Comparison of ENCODE assay signal across 8 cellular contexts in the genomic region with DNA sequence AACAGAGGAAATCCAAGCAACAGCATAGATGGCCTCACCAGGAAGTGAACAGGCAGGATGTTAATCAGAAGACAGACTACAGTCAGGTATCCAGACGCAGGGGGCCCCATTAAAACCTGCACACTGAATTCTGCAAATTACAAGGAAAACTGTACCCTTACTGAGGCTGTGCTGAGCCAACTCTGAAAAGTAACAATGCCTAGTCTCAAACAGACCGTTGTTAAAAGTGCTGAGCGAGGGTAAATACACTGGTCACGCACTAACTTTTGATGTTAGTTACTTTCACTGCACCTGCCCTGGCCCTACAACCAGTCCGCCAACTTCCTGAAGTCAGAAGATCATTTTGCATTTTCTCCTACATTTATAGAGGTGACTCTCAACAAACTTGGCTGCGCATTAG. TPM values are rescaled to one million over a fixed set of nuclear protein-coding genes. Genes with fewer than 3 reads are reported as not detected.
DNase-seq lines count a peak whose midpoint lies in the region; ATAC-seq and TF ChIP-seq lines count a peak whose summit lies in the region.

No MANE protein-coding gene starts in this region.

- H3K36me3 ChIP-seq in BE2C (no peaks in the 10 kb centered on the region), HUES6 (ENCODE audit: control insufficient read depth, insufficient read depth, low read length) (peaks cover 39% of the 10 kb centered on the region), brain microvascular endothelial cell (replicated peaks) (peaks cover 10% of the 10 kb centered on the region)

- peak overlapping the region; percentile 98 for H3K9ac ChIP-seq in HUES6 (ENCODE audit: low read length)

- H3K36me3 Mint-ChIP-seq in mesothelial cell of epicardium: peaks cover 15% of the 10 kb centered on the region

- H3K4me1 ChIP-seq in BE2C: 0 out of 2 replicates have a peak, but pooled peaks cover 3% of the 10 kb centered on the region
- peaks cover 11% of the 10 kb centered on the region; the same call in 1 of the 2 replicates for H3K4me1 ChIP-seq in HUES6 (ENCODE audit: control insufficient read depth, insufficient read depth, low read length)

- DNase-seq in BE2C (no peak), brain microvascular endothelial cell (no peak), mesothelial cell of epicardium (ENCODE audit: low spot score in 2 of 2, unreplicated experiment in 2 of 2) (no peak), ureter (ENCODE audit: low spot score) (no peak), OCI-M1 (lab: John Stamatoyannopoulos, UW) (no peak), glomerular visceral epithelial cell (ENCODE audit: extremely low spot score) (no peak)

- H3K9me3 ChIP-seq in BE2C (no peaks in the 10 kb centered on the region), HUES6 (ENCODE audit: control insufficient read depth, insufficient read depth, low read depth, low read length) (peaks cover under 1% of the 10 kb centered on the region; the same call in 1 of the 2 replicates)

- H3K4me3 ChIP-seq in BE2C (ENCODE audit: low read depth, low read length) (peak overlapping the region; percentile 89), HUES6 (ENCODE audit: low read depth, low read length) (peak overlapping the region; percentile 82), brain microvascular endothelial cell (ENCODE audit: low read depth, low read length) (peak overlapping the region; percentile 99)

- ATAC-seq in HG03159 (IDR thresholded peaks at IDR 0.05; ENCODE audit: unreplicated experiment): no peak

- H3K27ac ChIP-seq in HUES6 (ENCODE audit: low read depth, low read length): no peak overlapping the region
- H3K27ac ChIP-seq in brain microvascular endothelial cell: peak overlapping the region; percentile 62

- peak overlapping the region; percentile 95 for H3K27ac Mint-ChIP-seq in mesothelial cell of epicardium

- H3K27me3 ChIP-seq in BE2C (no peaks in the 10 kb centered on the region), HUES6 (ENCODE audit: control insufficient read depth, insufficient read depth, low read length) (peaks cover 16% of the 10 kb centered on the region), brain microvascular endothelial cell (replicated peaks) (no peaks in the 10 kb centered on the region)

- in situ Hi-C loops in brain microvascular endothelial cell (cut with HindIII; ENCODE audit: low pct_ligation_motif_present, low sequenced_read_pairs): no loop called here

- TF ChIP-seq CTCF in BE2C (IDR thresholded peaks at IDR 0.05; ENCODE audit: low read depth, low read length): no peak
- TF ChIP-seq CTCF in brain microvascular endothelial cell (IDR thresholded peaks at IDR 0.05; ENCODE audit: low read depth, low read length, missing control alignments): no peak
- no peak for TF ChIP-seq CTCF in mesothelial cell of epicardium (IDR thresholded peaks at IDR 0.05; ENCODE audit: unreplicated experiment)

- peaks cover 15% of the 10 kb centered on the region for H3K27me3 Mint-ChIP-seq in mesothelial cell of epicardium (ENCODE audit: low read depth)

- peaks cover under 1% of the 10 kb centered on the region for H3K9me3 Mint-ChIP-seq in mesothelial cell of epicardium

- H3K4me3 Mint-ChIP-seq in mesothelial cell of epicardium: peak overlapping the region; percentile 98

- H3K4me1 Mint-ChIP-seq in mesothelial cell of epicardium: peaks cover 25% of the 10 kb centered on the region

RNA-seq across cellular contexts. Expression of a gene that starts 1.0 kb away (rescaled TPM):
- polyA plus RNA-seq in BE2C (2012; ENCODE audit: insufficient read depth, insufficient read length, low read depth): 8.9 TPM
- total RNA-seq in mesothelial cell of epicardium (27.4 to 30.9 TPM (median 27.7 TPM) in 3 replicates), ureter (47.3 TPM)
